ENCODE assay signal across 15 cellular contexts in genomic region chr7:150665075-150665794, GRCh38. TPM values are rescaled to one million over a fixed set of nuclear protein-coding genes. Genes with fewer than 3 reads are reported as not detected.
DNase-seq lines count a peak whose midpoint lies in the region; ATAC-seq and TF ChIP-seq lines count a peak whose summit lies in the region.
"Had no signal": no experiment of that assay in that cellular context is flagged by ENCODE, and none has a peak within 500 bp of the region (broad histone marks: within the 10 kb centered on the region; RNA-seq: fewer than 3 reads in every experiment).

No MANE protein-coding gene starts in this region.

- no peaks in the 10 kb centered on the region for H3K27me3 Mint-ChIP-seq in activated T-cell treated with anti-CD3 and anti-CD28 coated beads, Interleukin-2, amount 50 U/mL, for 4 hours (ENCODE audit: low read depth)
- H3K27me3 Mint-ChIP-seq in mesothelial cell of epicardium (ENCODE audit: low read depth), result no peaks in the 10 kb centered on the region

- peaks cover 88% of the 10 kb centered on the region for H3K4me1 Mint-ChIP-seq in activated T-cell treated with anti-CD3 and anti-CD28 coated beads, Interleukin-2, amount 50 U/mL, for 4 hours (ENCODE audit: low read depth)
- no peaks in the 10 kb centered on the region for H3K4me1 Mint-ChIP-seq in mesothelial cell of epicardium

- peak; percentile 62 to 63 for ATAC-seq in activated T-cell treated with anti-CD3 and anti-CD28 coated beads, Interleukin-2, amount 50 U/mL, for 4 hours
- no peak for ATAC-seq in lower lobe of right lung
- ATAC-seq: foreskin keratinocyte had no signal

- TF ChIP-seq CTCF in lower lobe of right lung (IDR thresholded peaks at IDR 0.05) (no peak), stomach (IDR thresholded peaks at IDR 0.05) (no peak), mesothelial cell of epicardium (IDR thresholded peaks at IDR 0.05; ENCODE audit: unreplicated experiment) (no peak)

- H3K4me1 ChIP-seq in lower lobe of right lung (peaks cover 10% of the 10 kb centered on the region), stomach (peaks cover 0 to 6% (median 2%) of the 10 kb centered on the region in 4 donors)
- H3K4me1 ChIP-seq: ascending aorta, foreskin keratinocyte had no signal

- TF ChIP-seq EP300 in stomach (IDR thresholded peaks at IDR 0.05), result no peak

- peak; percentile 74 for DNase-seq in activated effector memory CD4-positive, alpha-beta T cell treated with anti-CD3 and anti-CD28 coated beads, Interleukin-2, amount 50 U/mL, for 16 hours
- DNase-seq in activated effector memory CD4-positive, alpha-beta T cell treated with Interleukin-2 at 50 U/mL for 16 hours, result no peak
- DNase-seq in activated T-cell treated with anti-CD3 and anti-CD28 coated beads, Interleukin-2, amount 50 U/mL, for 4 hours, result peak; percentile 50
- DNase-seq in lower lobe of right lung, result no peak
- no peak for DNase-seq in stomach
- DNase-seq in mesothelial cell of epicardium (ENCODE audit: low spot score in 2 of 2, unreplicated experiment in 2 of 2), result no peak
- DNase-seq in GM19238 (ENCODE audit: insufficient read length, low spot score), result no peak
- no peak for DNase-seq in NCI-H128 (lab: John Stamatoyannopoulos, UW; ENCODE audit: unreplicated experiment)
- DNase-seq: foreskin keratinocyte, NCI-H1694, NCI-H774, right cardiac atrium had no signal

- H3K9me3 Mint-ChIP-seq in activated T-cell treated with anti-CD3 and anti-CD28 coated beads, Interleukin-2, amount 50 U/mL, for 4 hours, result peaks cover 4% of the 10 kb centered on the region
- H3K9me3 Mint-ChIP-seq in mesothelial cell of epicardium, result peaks cover 14% of the 10 kb centered on the region

- H3K4me3 ChIP-seq in lower lobe of right lung (no peak overlapping the region), stomach (no peak overlapping the region)
- H3K4me3 ChIP-seq: ascending aorta had no signal

- 80 to 90% (median 83%) methylated on average over 9 of the region's 9 CpGs for whole genome bisulfite sequencing in stomach, 5 donors

- H3K27me3 ChIP-seq in lower lobe of right lung (ENCODE audit: low read depth), result no peaks in the 10 kb centered on the region
- no peaks in the 10 kb centered on the region for H3K27me3 ChIP-seq in stomach
- H3K27me3 ChIP-seq: ascending aorta, foreskin keratinocyte had no signal

- no peak overlapping the region for H3K27ac Mint-ChIP-seq in mesothelial cell of epicardium

- no peaks in the 10 kb centered on the region for H3K9me3 ChIP-seq in lower lobe of right lung
- peaks cover 0 to 5% (median 2%) of the 10 kb centered on the region in 4 donors for H3K9me3 ChIP-seq in stomach
- H3K9me3 ChIP-seq: ascending aorta had no signal

- TF ChIP-seq POLR2A in stomach (IDR thresholded peaks at IDR 0.05), result no peak

- no peaks in the 10 kb centered on the region for H3K36me3 Mint-ChIP-seq in activated T-cell treated with anti-CD3 and anti-CD28 coated beads, Interleukin-2, amount 50 U/mL, for 4 hours (ENCODE audit: insufficient read depth)
- H3K36me3 Mint-ChIP-seq in mesothelial cell of epicardium, result no peaks in the 10 kb centered on the region

- intact Hi-C loops in lower lobe of right lung (cut with DNase I), result no loop called here
- intact Hi-C loops in stomach (cut with DNase I; ENCODE audit: low total_unique reads), result no loop called here

- no peaks in the 10 kb centered on the region for H3K36me3 ChIP-seq in lower lobe of right lung
- no peaks in the 10 kb centered on the region for H3K36me3 ChIP-seq in stomach
- H3K36me3 ChIP-seq: ascending aorta had no signal

- H3K27ac ChIP-seq in lower lobe of right lung (peak overlapping the region; percentile 63), stomach (peak overlapping the region in 4 of 5 donors; percentile 4 to 69 (median 32))
- H3K27ac ChIP-seq: ascending aorta, foreskin keratinocyte, VCaP had no signal

- peak overlapping the region; percentile 23 for H3K4me3 Mint-ChIP-seq in activated T-cell treated with anti-CD3 and anti-CD28 coated beads, Interleukin-2, amount 50 U/mL, for 4 hours
- H3K4me3 Mint-ChIP-seq in mesothelial cell of epicardium, result no peak overlapping the region

RNA-seq across cellular contexts. Expression of gene GIMAP2, which starts 20.3 kb away (rescaled TPM):
- 10 to 100 TPM; 19.7 to 22.7 (median 19.8) TPM for total RNA-seq in activated T-cell treated with anti-CD3 and anti-CD28 coated beads, Interleukin-2, amount 50 U/mL, for 4 hours
- total RNA-seq in lower lobe of right lung (46.9 TPM), stomach (1 to 10 TPM in 3 of 5 donors, under 1 TPM in 1, not detected in 1; 0.58 to 8.3 (median 3.6) TPM), mesothelial cell of epicardium (not detected in 3 replicates)
- polyA plus RNA-seq in stomach, result 1 to 10 TPM; 2.6 to 5.3 (median 4.4) TPM

RNA-seq across cellular contexts. Expression of gene GIMAP6, which starts 33.0 kb away (rescaled TPM):
- total RNA-seq in activated T-cell treated with anti-CD3 and anti-CD28 coated beads, Interleukin-2, amount 50 U/mL, for 4 hours, result 10 to 100 TPM; 14.8 to 20.0 (median 18.1) TPM
- total RNA-seq in lower lobe of right lung (69.3 TPM), stomach (10 to 100 TPM in 2 of 5 donors, 1 to 10 TPM in 2, under 1 TPM in 1; 0.89 to 18.4 (median 5.8) TPM), mesothelial cell of epicardium (not detected in 3 replicates)
- polyA plus RNA-seq in stomach, result 10 to 100 TPM in 1 of 3 donors, 1 to 10 TPM in 2; 5.6 to 10.2 (median 6.2) TPM
- total RNA-seq: foreskin keratinocyte, myocyte had no signal
- polyA plus RNA-seq: foreskin keratinocyte had no signal

RNA-seq across cellular contexts. Expression of gene GIMAP1, which starts 51.2 kb away (rescaled TPM):
- 1 to 10 TPM; 2.1 to 2.7 (median 2.1) TPM for total RNA-seq in activated T-cell treated with anti-CD3 and anti-CD28 coated beads, Interleukin-2, amount 50 U/mL, for 4 hours
- total RNA-seq in lower lobe of right lung (18.8 TPM), stomach (1 to 10 TPM in 3 of 5 donors, under 1 TPM in 1, not detected in 1; 0.45 to 5.8 (median 4.7) TPM), mesothelial cell of epicardium (not detected in 3 replicates)
- 1 to 10 TPM; 2.3 to 2.7 (median 2.4) TPM for polyA plus RNA-seq in stomach
- total RNA-seq: foreskin keratinocyte, myocyte had no signal
- polyA plus RNA-seq: foreskin keratinocyte had no signal

Comparison
In these comparisons a context has a peak if more than half of its experiments do, and no peak if none do; other contexts are left out.
1. DNase-seq: peak in activated effector memory CD4-positive, alpha-beta T cell treated with anti-CD3 and anti-CD28 coated beads, Interleukin-2, amount 50 U/mL, for 16 hours (single experiment) and activated T-cell treated with anti-CD3 and anti-CD28 coated beads, Interleukin-2, amount 50 U/mL, for 4 hours (single experiment); none in activated effector memory CD4-positive, alpha-beta T cell treated with Interleukin-2 at 50 U/mL for 16 hours (single experiment), lower lobe of right lung (single experiment), stomach (single experiment), mesothelial cell of epicardium (0 of 2), GM19238 (single experiment) and NCI-H128 (single experiment).
2. ATAC-seq: peak in activated T-cell treated with anti-CD3 and anti-CD28 coated beads, Interleukin-2, amount 50 U/mL, for 4 hours (2 of 2); none in lower lobe of right lung (0 of 2).